8 cellular contexts compared by ENCODE assay signal in the genomic region with DNA sequence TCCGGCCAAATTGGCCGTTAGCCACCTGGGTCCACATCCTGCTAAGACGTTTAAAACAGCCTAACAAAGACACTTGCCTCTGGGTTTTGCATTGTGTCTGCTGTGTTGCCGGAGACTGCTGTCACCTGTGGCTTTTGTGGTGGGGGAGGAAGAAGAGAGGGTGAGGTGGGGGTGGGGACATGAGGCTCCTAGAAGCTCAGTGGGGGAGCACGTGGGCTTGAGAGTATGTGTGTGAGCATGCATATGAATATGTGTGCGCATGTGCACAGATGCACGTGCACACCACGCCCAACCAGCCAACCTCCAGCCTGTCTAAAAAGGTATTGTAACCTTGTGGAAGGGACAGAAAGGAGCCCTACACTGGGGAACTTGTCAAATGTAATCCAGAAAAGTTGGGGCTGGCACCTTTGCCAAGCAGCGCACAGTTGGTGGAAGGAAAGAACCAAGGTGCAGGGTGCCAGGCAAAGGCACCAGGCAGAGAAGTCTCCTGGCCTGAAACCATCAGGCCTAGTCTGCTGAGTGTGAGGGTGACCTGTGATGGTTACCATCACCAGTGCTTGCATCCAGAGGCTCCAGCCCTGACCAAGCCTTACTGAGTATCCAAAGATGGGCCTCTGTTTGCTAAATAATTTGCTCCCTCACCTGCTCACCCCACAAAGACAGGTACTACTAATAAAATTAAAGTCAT. TPM values are rescaled to one million over a fixed set of nuclear protein-coding genes. Genes with fewer than 3 reads are reported as not detected.
DNase-seq lines count a peak whose midpoint lies in the region; ATAC-seq and TF ChIP-seq lines count a peak whose summit lies in the region.

No MANE protein-coding gene starts in this region.

- H3K56ac ChIP-seq in mesendoderm (ENCODE audit: low read length): no peak overlapping the region

- peak overlapping the region; percentile 19 for H3K18ac ChIP-seq in neuronal stem cell (ENCODE audit: low read length)
- H3K18ac ChIP-seq in mesendoderm (ENCODE audit: low read length): no peak overlapping the region

- H2BK120ac ChIP-seq in neuronal stem cell (ENCODE audit: low read depth, low read length) (no peak overlapping the region), mesendoderm (ENCODE audit: low read depth, low read length) (no peak overlapping the region)

- TF ChIP-seq EP300 in suprapubic skin (IDR thresholded peaks at IDR 0.05): no peak

- peaks cover 0 to 3% of the 10 kb centered on the region in 2 donors for H3K4me1 ChIP-seq in neuronal stem cell (ENCODE audit: control insufficient read depth in 2 of 2, insufficient read depth in 1 of 2, low read depth in 1 of 2, low read length in 2 of 2)
- H3K4me1 ChIP-seq in mesendoderm (ENCODE audit: control insufficient read depth, low read depth, low read length): no peaks in the 10 kb centered on the region
- no peaks in the 10 kb centered on the region for H3K4me1 ChIP-seq in suprapubic skin

- H2AFZ ChIP-seq in neuronal stem cell (ENCODE audit: low read length): no peak overlapping the region

- no CpG with 5 or more reads among the region's 9 CpGs for WGBS in neuronal stem cell (ENCODE audit: extremely low coverage in 2 of 2, insufficient read length in 2 of 2, insufficient replicate concordance in 1 of 2), 2 donors
- WGBS in mesendoderm (ENCODE audit: extremely low coverage, insufficient coverage, low lambda C conversion rate): no CpG with 5 or more reads among the region's 9 CpGs
- 69% methylated on average over 9 of the region's 9 CpGs for WGBS in suprapubic skin

- H3K23ac ChIP-seq in neuronal stem cell (ENCODE audit: low read depth, low read length, poor library complexity) (no peak overlapping the region), mesendoderm (ENCODE audit: low read length) (no peak overlapping the region)

- H3K79me1 ChIP-seq in neuronal stem cell (ENCODE audit: low read depth, low read length) (no peaks in the 10 kb centered on the region), mesendoderm (ENCODE audit: low read length) (no peaks in the 10 kb centered on the region)

- DNase-seq in GM19240 (ENCODE audit: insufficient read length, low spot score): peak; percentile 25
- DNase-seq in activated CD8-positive, alpha-beta memory T cell treated with anti-CD3 and anti-CD28 coated beads for 24 hours: peak; percentile 77
- no peak for DNase-seq in neuronal stem cell (ENCODE audit: low spot score)
- no peak for DNase-seq in NCI-H2196 (lab: John Stamatoyannopoulos, UW; ENCODE audit: unreplicated experiment)
- DNase-seq in mesendoderm: no peak
- DNase-seq in AG08395 (ENCODE audit: low spot score): no peak
- no peak for DNase-seq in suprapubic skin (ENCODE audit: low spot score in 2 of 2)

- ATAC-seq in HG03354 (IDR thresholded peaks at IDR 0.05; ENCODE audit: poor library complexity, severe bottlenecking, unreplicated experiment): peak; percentile 47

- TF ChIP-seq POLR2A in suprapubic skin (IDR thresholded peaks at IDR 0.05): no peak

- H4K8ac ChIP-seq in neuronal stem cell (ENCODE audit: low read depth, low read length) (no peak overlapping the region), mesendoderm (ENCODE audit: low read depth, low read length) (no peak overlapping the region)

- no peak overlapping the region for H3K4ac ChIP-seq in neuronal stem cell (ENCODE audit: low read length)
- H3K4ac ChIP-seq in mesendoderm (ENCODE audit: low read depth, low read length): no peak overlapping the region

- no peaks in the 10 kb centered on the region for H3K79me2 ChIP-seq in mesendoderm (ENCODE audit: control insufficient read depth, insufficient read depth, low read length)

- H3K14ac ChIP-seq in neuronal stem cell (ENCODE audit: low read length): no peak overlapping the region

- H3K27ac ChIP-seq in neuronal stem cell (replicated peaks; ENCODE audit: low read length): no peak overlapping the region
- H3K27ac ChIP-seq in mesendoderm (ENCODE audit: low read depth, low read length): no peak overlapping the region
- H3K27ac ChIP-seq in suprapubic skin: no peak overlapping the region

- H2BK15ac ChIP-seq in neuronal stem cell (ENCODE audit: low read length) (no peak overlapping the region), mesendoderm (replicated peaks; ENCODE audit: low read depth) (no peak overlapping the region)

- H3K4me2 ChIP-seq in neuronal stem cell (ENCODE audit: insufficient read depth, low read length, poor library complexity, severe bottlenecking) (no peak overlapping the region), mesendoderm (ENCODE audit: low read length) (no peak overlapping the region)

- H4K91ac ChIP-seq in neuronal stem cell (ENCODE audit: low read depth, low read length, poor library complexity): no peak overlapping the region

- TF ChIP-seq CTCF in suprapubic skin (IDR thresholded peaks at IDR 0.05): no peak

- H3K9me3 ChIP-seq in neuronal stem cell (replicated peaks in 1 of 2; ENCODE audit: control insufficient read depth in 2 of 2, insufficient read depth in 1 of 2, low read depth in 1 of 2, low read length in 2 of 2) (no peaks in the 10 kb centered on the region), suprapubic skin (no peaks in the 10 kb centered on the region)

- H3K9ac ChIP-seq in neuronal stem cell (ENCODE audit: low read depth, low read length, poor library complexity) (no peak overlapping the region), mesendoderm (ENCODE audit: low read length) (no peak overlapping the region)

- no peak overlapping the region for H2AK5ac ChIP-seq in neuronal stem cell (ENCODE audit: low read depth, low read length)
- H2AK5ac ChIP-seq in mesendoderm (ENCODE audit: low read length): no peak overlapping the region

- no peaks in the 10 kb centered on the region for H3K36me3 ChIP-seq in neuronal stem cell (replicated peaks in 1 of 2; ENCODE audit: control insufficient read depth in 2 of 2, insufficient read depth in 2 of 2, low read length in 2 of 2)
- no peaks in the 10 kb centered on the region for H3K36me3 ChIP-seq in mesendoderm (ENCODE audit: control insufficient read depth, insufficient read depth, low read length)
- H3K36me3 ChIP-seq in suprapubic skin: no peaks in the 10 kb centered on the region

- no peak overlapping the region for H4K5ac ChIP-seq in mesendoderm (ENCODE audit: low read length)

- no peak overlapping the region for H2BK12ac ChIP-seq in neuronal stem cell (ENCODE audit: low read length)

- H3K27me3 ChIP-seq in neuronal stem cell (ENCODE audit: control insufficient read depth in 3 of 3, insufficient read depth in 3 of 3, low read depth in 1 of 3, low read length in 3 of 3) (peaks cover 0 to 3% (median 0%) of the 10 kb centered on the region in 3 experiments), mesendoderm (ENCODE audit: insufficient read depth, low read length, poor library complexity) (no peaks in the 10 kb centered on the region), suprapubic skin (no peaks in the 10 kb centered on the region)

- no peak overlapping the region for H3K4me3 ChIP-seq in neuronal stem cell (ENCODE audit: low read length in 2 of 2)
- H3K4me3 ChIP-seq in mesendoderm (ENCODE audit: low read length): no peak overlapping the region
- H3K4me3 ChIP-seq in suprapubic skin: no peak overlapping the region

- no peak overlapping the region for H2BK5ac ChIP-seq in neuronal stem cell (ENCODE audit: low read length)
- no peak overlapping the region for H2BK5ac ChIP-seq in mesendoderm (ENCODE audit: low read length)

RNA-seq across cellular contexts. Expression of a gene that starts 10.1 kb away (rescaled TPM):
- polyA plus RNA-seq in neuronal stem cell (2013, experiment 1 of 2): not detected
- polyA plus RNA-seq in neuronal stem cell (2013, experiment 2 of 2): not detected
- not detected for polyA plus RNA-seq in mesendoderm (2013, experiment 1 of 2)
- polyA plus RNA-seq in mesendoderm (2013, experiment 2 of 2): not detected
- 1 to 10 TPM in 3 of 4 donors, under 1 TPM in 1; 0.34 to 3.3 (median 1.7) TPM for total RNA-seq in suprapubic skin

RNA-seq across cellular contexts. Expression of a gene that starts 30.8 kb away (rescaled TPM):
- 0.29 TPM for polyA plus RNA-seq in neuronal stem cell (2013, experiment 1 of 2)
- polyA plus RNA-seq in neuronal stem cell (2013, experiment 2 of 2): 0.30 TPM
- polyA plus RNA-seq in mesendoderm (2013, experiment 1 of 2): 0.22 TPM
- polyA plus RNA-seq in mesendoderm (2013, experiment 2 of 2): 0.10 TPM
- total RNA-seq in suprapubic skin: 1 to 10 TPM in 3 of 4 donors, under 1 TPM in 1; 0.83 to 6.1 (median 2.4) TPM

Comparison
In these comparisons a context has a peak if more than half of its experiments do, and no peak if none do; other contexts are left out.
1. DNase-seq: peak in GM19240 (single experiment) and activated CD8-positive, alpha-beta memory T cell treated with anti-CD3 and anti-CD28 coated beads for 24 hours (single experiment); none in neuronal stem cell (single experiment), NCI-H2196 (single experiment), mesendoderm (single experiment), AG08395 (single experiment) and suprapubic skin (0 of 2).